Comparison of ENCODE assay signal across 32 cellular contexts in the genomic region with DNA sequence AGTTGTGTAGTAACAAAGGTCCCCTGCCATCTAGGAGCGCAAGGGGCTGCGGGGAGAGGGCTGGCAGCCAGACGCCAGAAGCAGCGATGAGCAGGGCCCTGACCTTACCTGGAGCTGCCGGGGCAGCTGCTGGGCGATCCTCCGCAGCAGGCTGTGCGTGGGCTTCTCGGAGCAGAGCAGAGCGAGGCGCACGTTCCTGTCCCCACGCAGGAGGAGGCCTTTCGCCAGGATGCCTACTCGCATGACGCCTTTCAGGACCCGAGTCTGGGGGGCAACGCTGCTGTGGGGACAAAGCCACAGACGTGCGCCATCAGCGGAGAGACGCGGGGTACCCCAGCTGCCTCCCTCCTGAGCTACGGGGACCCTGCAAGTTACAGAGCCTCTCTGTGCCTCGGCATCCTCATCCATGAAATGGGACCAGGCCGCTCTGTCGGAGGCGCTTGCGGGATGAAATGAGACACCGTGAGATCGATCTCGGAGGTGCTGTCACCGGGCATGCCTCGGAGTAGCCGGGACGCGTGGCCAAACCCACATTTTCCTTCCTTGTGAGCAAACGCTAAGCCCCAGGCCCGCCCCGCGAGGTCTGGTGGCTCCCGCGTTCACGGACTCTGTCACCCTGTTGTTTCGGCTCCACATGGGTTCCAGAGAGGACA. TPM values are rescaled to one million over a fixed set of nuclear protein-coding genes. Genes with fewer than 3 reads are reported as not detected.
"Had no signal": no experiment of that assay in that cellular context is flagged by ENCODE, and none has a peak within 500 bp of the region (broad histone marks: within the 10 kb centered on the region; RNA-seq: fewer than 3 reads in every experiment).

No MANE protein-coding gene starts in this region.

- H3K36me3 ChIP-seq: MG63, SJCRH30 had no signal

- H3K27ac ChIP-seq: KMS-11, SJCRH30, VCaP had no signal

- H3K9me3 ChIP-seq: MG63, SJCRH30, SK-N-SH had no signal

- H3K9ac ChIP-seq: KMS-11, SK-N-SH had no signal

- ATAC-seq: activated T-cell treated with anti-CD3 and anti-CD28 coated beads, Interleukin-2, amount 50 U/mL, for 4 hours; Panc1; Right ventricle myocardium inferior had no signal

- FAIRE-seq: astrocyte had no signal

- H3K27me3 ChIP-seq: MG63 had no signal

- DNase-seq: activated CD4-positive, alpha-beta memory T cell treated with anti-CD3 and anti-CD28 coated beads for 36 hours; activated CD4-positive, alpha-beta T cell treated with anti-CD3 and anti-CD28 coated beads, Interleukin-2, amount 10 ng/mL, durations not matched to agents 7 days and 5 days; activated CD4-positive, CD25-positive, alpha-beta regulatory T cell; activated CD8-positive, alpha-beta memory T cell treated with anti-CD3 and anti-CD28 coated beads for 24 hours; activated effector memory CD4-positive, alpha-beta T cell treated with anti-CD3 and anti-CD28 coated beads, Interleukin-2, amount 50 U/mL, for 16 hours; activated naive CD4-positive, alpha-beta T cell treated with Interleukin-2 at 50 U/mL for 16 hours; activated T-cell treated with anti-CD3 and anti-CD28 coated beads, Interleukin-2, amount 50 U/mL, for 4 hours; amygdala; cerebellar nuclear complex; MG63; MV-4-11; NCI-H1092 treated with DMSO at 0.1 percent for 48 hours; NCI-H1417 treated with DMSO at 0.1 percent for 48 hours; NCI-H1694; NCI-H2029; NCI-H2107; NCI-H2171 treated with DMSO at 0.1 percent for 48 hours; NCI-H345; NCI-H510A; NCI-H526 treated with DMSO at 0.1 percent for 48 hours; NCI-H82; OCI-M1; RPMI8226; SJCRH30; SK-N-SH; T-helper 1 cell had no signal

- H3K4me3 ChIP-seq: MG63, SJCRH30 had no signal

- H3K4me1 ChIP-seq: SJCRH30 had no signal

- H3K4me2 ChIP-seq: KMS-11, SK-N-SH had no signal

RNA-seq across cellular contexts. Expression of a gene that starts 30.5 kb away (rescaled TPM):
- total RNA-seq: astrocyte, SJCRH30 had no signal
- polyA plus RNA-seq: SK-N-SH had no signal

RNA-seq across cellular contexts. Expression of a gene that starts 44.7 kb away (rescaled TPM):
- total RNA-seq: activated CD4-positive, alpha-beta memory T cell treated with anti-CD3 and anti-CD28 coated beads for 36 hours; activated CD4-positive, alpha-beta T cell treated with anti-CD3 and anti-CD28 coated beads, Interleukin-2, amount 10 ng/mL, durations not matched to agents 7 days and 5 days; activated T-cell treated with anti-CD3 and anti-CD28 coated beads, Interleukin-2, amount 50 U/mL, for 4 hours; astrocyte; Right ventricle myocardium inferior; SJCRH30; T-helper 2 cell treated with Interferon-gamma antibody and Interleukin-4, amounts not matched to agents 100 ng/mL and 5 ng/mL, for 36 hours had no signal
- polyA plus RNA-seq: SK-N-SH had no signal

RNA-seq across cellular contexts. Expression of a gene that starts 52.1 kb away (rescaled TPM):
- total RNA-seq: Right ventricle myocardium inferior, SJCRH30 had no signal
